ENCODE assay signal across 16 cellular contexts in the genomic region with DNA sequence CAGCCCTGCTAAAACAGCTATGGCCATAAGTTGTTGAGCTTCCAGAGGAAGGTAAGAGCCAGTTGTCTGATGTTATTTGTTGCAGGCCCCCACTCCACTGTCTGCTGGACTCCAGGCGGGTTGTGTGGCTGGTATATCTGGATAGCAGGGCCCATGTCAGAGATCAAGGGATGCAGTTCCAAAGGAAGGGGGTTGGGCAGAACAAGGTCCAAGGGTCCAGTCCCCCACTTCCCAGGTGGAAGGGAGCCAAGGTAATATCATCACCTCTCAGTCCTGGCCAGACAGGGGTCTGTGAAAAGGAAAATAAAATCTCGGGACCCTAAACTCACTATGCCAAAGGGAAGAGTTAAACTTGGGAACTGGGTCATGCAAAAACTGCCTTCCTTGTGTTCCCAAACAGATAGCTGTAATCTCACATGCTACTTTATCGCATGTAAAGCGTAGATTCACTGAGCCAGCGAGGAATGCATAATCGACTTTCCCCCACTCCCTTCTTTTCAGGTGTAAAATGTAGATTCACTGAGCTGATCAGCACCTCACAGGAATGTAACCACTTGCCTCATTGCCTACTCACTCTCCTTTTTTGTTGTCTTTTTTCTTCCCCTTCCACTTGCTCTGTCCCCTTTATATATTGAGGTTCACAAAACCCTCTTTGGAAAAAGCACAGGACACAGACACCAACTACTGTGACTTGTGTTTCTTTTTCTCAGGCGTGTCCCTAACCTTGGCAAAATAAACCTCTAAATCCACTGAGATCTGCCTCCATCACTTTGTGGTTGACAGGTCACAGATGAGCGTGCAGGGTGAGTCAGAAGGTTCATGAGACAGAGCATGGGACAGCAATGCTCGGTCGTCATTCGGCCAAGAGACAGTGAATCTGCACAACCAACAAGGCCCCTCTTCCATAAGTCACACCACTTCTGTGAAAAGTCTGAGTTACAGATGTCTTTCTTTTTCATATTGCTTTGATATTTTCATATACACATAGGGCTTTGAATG.
DNase-seq lines count a peak whose midpoint lies in the region; ATAC-seq and TF ChIP-seq lines count a peak whose summit lies in the region.
"Had no signal": no experiment of that assay in that cellular context is flagged by ENCODE, and none has a peak within 500 bp of the region (broad histone marks: within the 10 kb centered on the region; RNA-seq: fewer than 3 reads in every experiment).

No MANE protein-coding gene starts in this region.

- H3K27ac ChIP-seq in OCI-LY1 (ENCODE audit: low read depth, low read length, poor library complexity, severe bottlenecking) = peak overlapping the region; percentile 55
- no peak overlapping the region for H3K27ac ChIP-seq in ascending aorta
- H3K27ac ChIP-seq: pancreas, upper lobe of left lung had no signal

- no peaks in the 10 kb centered on the region for H3K9me3 Mint-ChIP-seq in activated T-cell treated with anti-CD3 and anti-CD28 coated beads, Interleukin-2, amount 50 U/mL, for 4 hours
- H3K9me3 Mint-ChIP-seq in activated T-cell treated with anti-CD3 and anti-CD28 coated beads, Interleukin-2, amount 50 U/mL, for 24 hours = no peaks in the 10 kb centered on the region
- no peaks in the 10 kb centered on the region for H3K9me3 Mint-ChIP-seq in endothelial cell (ENCODE audit: unreplicated experiment)
- peaks cover 2% of the 10 kb centered on the region for H3K9me3 Mint-ChIP-seq in stimulated activated effector memory CD8-positive, alpha-beta T cell treated with anti-CD3 and anti-CD28 coated beads, Interleukin-12 subunit alpha, Interleukin-12 subunit beta, amount 100 ng/mL, for 72 hours
- no peaks in the 10 kb centered on the region for H3K9me3 Mint-ChIP-seq in osteocyte (ENCODE audit: unreplicated experiment)
- H3K9me3 Mint-ChIP-seq: mesothelial cell of epicardium had no signal

- H3K27me3 ChIP-seq in OCI-LY1 (ENCODE audit: insufficient read depth, low read length) = no peaks in the 10 kb centered on the region
- no peaks in the 10 kb centered on the region for H3K27me3 ChIP-seq in ascending aorta
- H3K27me3 ChIP-seq: pancreas, upper lobe of left lung had no signal

- no peaks in the 10 kb centered on the region for H3K9me2 ChIP-seq in OCI-LY1 (ENCODE audit: low read depth, low read length)

- ATAC-seq in activated T-cell treated with anti-CD3 and anti-CD28 coated beads, Interleukin-2, amount 50 U/mL, for 4 hours = peak; percentile 46 to 70
- peak; percentile 44 for ATAC-seq in stimulated activated effector memory CD8-positive, alpha-beta T cell treated with anti-CD3 and anti-CD28 coated beads, Interleukin-12 subunit alpha, Interleukin-12 subunit beta, amount 100 ng/mL, for 72 hours
- ATAC-seq: pancreas, Right ventricle myocardium inferior had no signal

- no peaks in the 10 kb centered on the region for H4K20me1 ChIP-seq in OCI-LY1 (ENCODE audit: insufficient read depth, low read length)

- H3K79me2 ChIP-seq in OCI-LY1 (ENCODE audit: insufficient read depth, low read length) = no peaks in the 10 kb centered on the region

- peaks cover 22% of the 10 kb centered on the region for H3K27me3 Mint-ChIP-seq in activated T-cell treated with anti-CD3 and anti-CD28 coated beads, Interleukin-2, amount 50 U/mL, for 4 hours (ENCODE audit: low read depth)
- peaks cover 52% of the 10 kb centered on the region for H3K27me3 Mint-ChIP-seq in activated T-cell treated with anti-CD3 and anti-CD28 coated beads, Interleukin-2, amount 50 U/mL, for 24 hours
- H3K27me3 Mint-ChIP-seq in endothelial cell (ENCODE audit: unreplicated experiment) (peaks cover 11% of the 10 kb centered on the region), osteocyte (ENCODE audit: unreplicated experiment) (no peaks in the 10 kb centered on the region)

- intact Hi-C loops in ascending aorta (cut with DNase I) = loop anchor here (5.0 kb wide), 1 partner anchor 52 kb away; no protein-coding TSS in a partner anchor

- no peak overlapping the region for H3K4me3 Mint-ChIP-seq in activated T-cell treated with anti-CD3 and anti-CD28 coated beads, Interleukin-2, amount 50 U/mL, for 4 hours
- H3K4me3 Mint-ChIP-seq in activated T-cell treated with anti-CD3 and anti-CD28 coated beads, Interleukin-2, amount 50 U/mL, for 24 hours = no peak overlapping the region
- H3K4me3 Mint-ChIP-seq in endothelial cell (ENCODE audit: unreplicated experiment) (peak overlapping the region; percentile 56), osteocyte (ENCODE audit: unreplicated experiment) (no peak overlapping the region)
- H3K4me3 Mint-ChIP-seq in stimulated activated effector memory CD8-positive, alpha-beta T cell treated with anti-CD3 and anti-CD28 coated beads, Interleukin-12 subunit alpha, Interleukin-12 subunit beta, amount 100 ng/mL, for 72 hours = no peak overlapping the region
- H3K4me3 Mint-ChIP-seq: mesothelial cell of epicardium had no signal

- TF ChIP-seq CTCF in OCI-LY1 (IDR thresholded peaks at IDR 0.05; ENCODE audit: low read length) (no peak), endothelial cell (IDR thresholded peaks at IDR 0.05; ENCODE audit: unreplicated experiment) (no peak), osteocyte (IDR thresholded peaks at IDR 0.05) (no peak), ascending aorta (IDR thresholded peaks at IDR 0.05) (no peak)

- no peak overlapping the region for H3K9ac ChIP-seq in OCI-LY1 (ENCODE audit: low read length)

- H3K4me1 Mint-ChIP-seq in activated T-cell treated with anti-CD3 and anti-CD28 coated beads, Interleukin-2, amount 50 U/mL, for 4 hours (ENCODE audit: low read depth) = no peaks in the 10 kb centered on the region
- H3K4me1 Mint-ChIP-seq in activated T-cell treated with anti-CD3 and anti-CD28 coated beads, Interleukin-2, amount 50 U/mL, for 24 hours (ENCODE audit: low read depth) = peaks cover 5% of the 10 kb centered on the region
- H3K4me1 Mint-ChIP-seq in endothelial cell (ENCODE audit: unreplicated experiment) = peaks cover 28% of the 10 kb centered on the region
- H3K4me1 Mint-ChIP-seq in stimulated activated effector memory CD8-positive, alpha-beta T cell treated with anti-CD3 and anti-CD28 coated beads, Interleukin-12 subunit alpha, Interleukin-12 subunit beta, amount 100 ng/mL, for 72 hours = no peaks in the 10 kb centered on the region
- H3K4me1 Mint-ChIP-seq in osteocyte (ENCODE audit: unreplicated experiment) = peaks cover 43% of the 10 kb centered on the region

- H3K9me3 ChIP-seq in OCI-LY1 (ENCODE audit: low read length) (no peaks in the 10 kb centered on the region), ascending aorta (no peaks in the 10 kb centered on the region)
- H3K9me3 ChIP-seq: pancreas, upper lobe of left lung had no signal

- no peak for DNase-seq in activated T-cell treated with anti-CD3 and anti-CD28 coated beads, Interleukin-2, amount 50 U/mL, for 4 hours
- DNase-seq in activated T-cell treated with anti-CD3 and anti-CD28 coated beads, Interleukin-2, amount 50 U/mL, for 24 hours = no peak
- no peak for DNase-seq in endothelial cell (ENCODE audit: low spot score)
- no peak for DNase-seq in stimulated activated effector memory CD8-positive, alpha-beta T cell treated with anti-CD3 and anti-CD28 coated beads, Interleukin-12 subunit alpha, Interleukin-12 subunit beta, amount 100 ng/mL, for 72 hours (ENCODE audit: low spot score in 2 of 2)
- DNase-seq in NCI-H1417 (lab: John Stamatoyannopoulos, UW) = no peak
- no peak for DNase-seq in osteocyte (ENCODE audit: extremely low spot score, unreplicated experiment)
- no peak for DNase-seq in ascending aorta (ENCODE audit: low spot score in 2 of 2)
- DNase-seq: cortex of kidney; DMS 273 treated with DMSO at 0.1 percent for 48 hours; NCI-H1436 treated with DMSO at 0.1 percent for 48 hours; pancreas; stimulated activated CD4-positive, alpha-beta T cell treated with anti-CD3 and anti-CD28 coated beads, Interleukin-12 subunit alpha, Interleukin-12 subunit beta, amount 100 ng/mL, for 4 hours had no signal

- H3K4me2 ChIP-seq in OCI-LY1 (ENCODE audit: low read length) = no peak overlapping the region

- H3K4me1 ChIP-seq in OCI-LY1 (ENCODE audit: insufficient read depth, low read length, severe bottlenecking) (peaks cover 35% of the 10 kb centered on the region), ascending aorta (peaks cover 0 to 7% of the 10 kb centered on the region in 2 donors)
- H3K4me1 ChIP-seq: pancreas had no signal

- H3K27ac Mint-ChIP-seq in activated T-cell treated with anti-CD3 and anti-CD28 coated beads, Interleukin-2, amount 50 U/mL, for 24 hours = no peak overlapping the region
- no peak overlapping the region for H3K27ac Mint-ChIP-seq in endothelial cell (ENCODE audit: unreplicated experiment)
- H3K27ac Mint-ChIP-seq in stimulated activated effector memory CD8-positive, alpha-beta T cell treated with anti-CD3 and anti-CD28 coated beads, Interleukin-12 subunit alpha, Interleukin-12 subunit beta, amount 100 ng/mL, for 72 hours = no peak overlapping the region
- H3K27ac Mint-ChIP-seq in osteocyte (ENCODE audit: unreplicated experiment) = no peak overlapping the region
- H3K27ac Mint-ChIP-seq: mesothelial cell of epicardium had no signal

- H3F3A ChIP-seq in OCI-LY1 (ENCODE audit: insufficient read depth, low read length) = no peaks in the 10 kb centered on the region

- H2AFZ ChIP-seq in OCI-LY1 (ENCODE audit: low read length) = no peak overlapping the region

- no peak overlapping the region for H3K4me3 ChIP-seq in OCI-LY1 (ENCODE audit: low read depth, low read length, poor library complexity, severe bottlenecking)
- H3K4me3 ChIP-seq in ascending aorta = no peak overlapping the region
- H3K4me3 ChIP-seq: pancreas, upper lobe of left lung had no signal

- H3K36me3 ChIP-seq in OCI-LY1 (ENCODE audit: insufficient read depth, low read length) = no peaks in the 10 kb centered on the region
- no peaks in the 10 kb centered on the region for H3K36me3 ChIP-seq in ascending aorta
- H3K36me3 ChIP-seq: pancreas, upper lobe of left lung had no signal

- no peaks in the 10 kb centered on the region for H3K36me3 Mint-ChIP-seq in activated T-cell treated with anti-CD3 and anti-CD28 coated beads, Interleukin-2, amount 50 U/mL, for 4 hours (ENCODE audit: insufficient read depth)
- no peaks in the 10 kb centered on the region for H3K36me3 Mint-ChIP-seq in activated T-cell treated with anti-CD3 and anti-CD28 coated beads, Interleukin-2, amount 50 U/mL, for 24 hours (ENCODE audit: low read depth)
- no peaks in the 10 kb centered on the region for H3K36me3 Mint-ChIP-seq in endothelial cell (ENCODE audit: low read depth, unreplicated experiment)
- no peaks in the 10 kb centered on the region for H3K36me3 Mint-ChIP-seq in stimulated activated effector memory CD8-positive, alpha-beta T cell treated with anti-CD3 and anti-CD28 coated beads, Interleukin-12 subunit alpha, Interleukin-12 subunit beta, amount 100 ng/mL, for 72 hours
- no peaks in the 10 kb centered on the region for H3K36me3 Mint-ChIP-seq in osteocyte (ENCODE audit: unreplicated experiment)
- H3K36me3 Mint-ChIP-seq: mesothelial cell of epicardium had no signal
